ENCODE assay signal across 23 cellular contexts in the genomic region with DNA sequence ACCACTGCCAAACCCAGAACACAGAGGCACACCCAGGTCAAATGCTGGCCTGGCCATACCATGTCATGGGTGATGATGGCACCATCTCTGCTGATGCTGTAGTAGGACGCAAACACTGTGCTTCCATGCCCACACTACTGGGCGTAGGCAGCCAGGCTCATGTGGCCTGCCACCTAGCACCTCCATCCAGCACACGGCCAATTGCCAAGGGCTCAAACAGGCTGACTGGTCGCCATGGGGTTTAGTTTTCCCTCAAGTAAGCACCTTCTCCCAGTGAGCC. TPM values are rescaled to one million over a fixed set of nuclear protein-coding genes. Genes with fewer than 3 reads are reported as not detected.
DNase-seq lines count a peak whose midpoint lies in the region; ATAC-seq and TF ChIP-seq lines count a peak whose summit lies in the region.
"Had no signal": no experiment of that assay in that cellular context is flagged by ENCODE, and none has a peak within 500 bp of the region (broad histone marks: within the 10 kb centered on the region; RNA-seq: fewer than 3 reads in every experiment).

No MANE protein-coding gene starts in this region.

- ATAC-seq in left lobe of liver = no peak
- ATAC-seq: left cardiac atrium, Right ventricle myocardium inferior, sciatic nerve had no signal

- peaks cover 21% of the 10 kb centered on the region for H3K36me3 Mint-ChIP-seq in activated T-helper 2 cell treated with anti-CD3 and anti-CD28 coated beads, Interferon-gamma antibody, Interleukin-2, Interleukin-4, amounts not matched to agents 10 μg/mL and 5 μg/mL and 100 μg/mL, durations not matched to agents 14 hours and 24 hours and 36 hours (ENCODE audit: low read depth)

- TF ChIP-seq CTCF in OCI-LY1 (IDR thresholded peaks at IDR 0.05; ENCODE audit: low read length) (no peak), stomach (IDR thresholded peaks at IDR 0.05) (no peak), PC-9 (conservative IDR thresholded peaks at IDR 0.05) (no peak)

- no peaks in the 10 kb centered on the region for H4K20me1 ChIP-seq in OCI-LY1 (ENCODE audit: insufficient read depth, low read length)
- H4K20me1 ChIP-seq in PC-9 (ENCODE audit: insufficient read depth) = peaks cover 3% of the 10 kb centered on the region; the same call in 1 of the 2 replicates

- no peak for TF ChIP-seq POLR2A in stomach (IDR thresholded peaks at IDR 0.05)

- H3K4me1 Mint-ChIP-seq in activated T-helper 2 cell treated with anti-CD3 and anti-CD28 coated beads, Interferon-gamma antibody, Interleukin-2, Interleukin-4, amounts not matched to agents 10 μg/mL and 5 μg/mL and 100 μg/mL, durations not matched to agents 14 hours and 24 hours and 36 hours (ENCODE audit: low read depth) = peaks cover 5% of the 10 kb centered on the region

- POLR2A ChIA-PET in PC-9 (lab: Charles Lee; ENCODE audit: unreplicated experiment) = no interaction called here

- H3K4me2 ChIP-seq in OCI-LY1 (ENCODE audit: low read length) (peak overlapping the region; percentile 59; the same call in 1 of the 2 replicates), PC-9 (no peak overlapping the region)
- H3K4me2 ChIP-seq: KMS-11 had no signal

- intact Hi-C loops in stomach (cut with DNase I; ENCODE audit: low total_unique reads) (no loop called here), PC-9 (cut with micrococcal nuclease; ENCODE audit: unreplicated experiment) (no loop called here)
- intact Hi-C loops in activated T-helper 2 cell treated with anti-CD3 and anti-CD28 coated beads, Interferon-gamma antibody, Interleukin-2, Interleukin-4, amounts not matched to agents 10 μg/mL and 5 μg/mL and 100 μg/mL, durations not matched to agents 14 hours and 24 hours and 36 hours (cut with micrococcal nuclease) = no loop called here

- H3K79me2 ChIP-seq in OCI-LY1 (ENCODE audit: insufficient read depth, low read length) = peaks cover 5% of the 10 kb centered on the region; the same call in 1 of the 2 replicates
- 0 out of 2 replicates have a peak, but pooled peaks cover 7% of the 10 kb centered on the region for H3K79me2 ChIP-seq in PC-9 (ENCODE audit: low read depth)

- H3K36me3 ChIP-seq in OCI-LY1 (ENCODE audit: insufficient read depth, low read length) (peaks cover 45% of the 10 kb centered on the region; the same call in 1 of the 2 replicates), stomach (peaks cover 31 to 87% (median 82%) of the 10 kb centered on the region in 4 donors), PC-9 (ENCODE audit: low read depth) (no peaks in the 10 kb centered on the region)
- H3K36me3 ChIP-seq: breast epithelium, uterus had no signal

- H3K9ac ChIP-seq in OCI-LY1 (ENCODE audit: low read length) = peak overlapping the region; percentile 47; the same call in 1 of the 2 replicates
- H3K9ac ChIP-seq: KMS-11, parathyroid adenoma had no signal

- H3K27me3 ChIP-seq in OCI-LY1 (ENCODE audit: insufficient read depth, low read length) (no peaks in the 10 kb centered on the region), stomach (no peaks in the 10 kb centered on the region), PC-9 (ENCODE audit: insufficient read depth, low read depth) (no peaks in the 10 kb centered on the region)
- H3K27me3 ChIP-seq: breast epithelium, uterus had no signal

- H3K9me2 ChIP-seq in OCI-LY1 (ENCODE audit: low read depth, low read length) (no peaks in the 10 kb centered on the region), PC-9 (ENCODE audit: insufficient read depth) (no peaks in the 10 kb centered on the region)

- H3F3A ChIP-seq in OCI-LY1 (ENCODE audit: insufficient read depth, low read length) (peaks cover 7% of the 10 kb centered on the region; the same call in 1 of the 2 replicates), PC-9 (ENCODE audit: insufficient read depth, low read depth) (no peaks in the 10 kb centered on the region)

- BruUV-seq in PC-9 (replicated peaks; lab: Mats Ljungman, UMichigan) = no TSS peak

- H3K4me1 ChIP-seq in OCI-LY1 (ENCODE audit: insufficient read depth, low read length, severe bottlenecking) (peaks cover 100% of the 10 kb centered on the region), stomach (peaks cover 0 to 33% (median 7%) of the 10 kb centered on the region in 4 donors), PC-9 (replicated peaks; ENCODE audit: insufficient read depth) (no peaks in the 10 kb centered on the region)
- H3K4me1 ChIP-seq: breast epithelium, parathyroid adenoma, uterus had no signal

- H3K4me3 Mint-ChIP-seq in activated T-helper 2 cell treated with anti-CD3 and anti-CD28 coated beads, Interferon-gamma antibody, Interleukin-2, Interleukin-4, amounts not matched to agents 10 μg/mL and 5 μg/mL and 100 μg/mL, durations not matched to agents 14 hours and 24 hours and 36 hours (ENCODE audit: low read depth) = no peak overlapping the region
- H3K4me3 Mint-ChIP-seq: CD4-positive, alpha-beta T cell; nephron had no signal

- peak; percentile 33 for DNase-seq in activated CD8-positive, alpha-beta memory T cell treated with anti-CD3 and anti-CD28 coated beads, Interleukin-2, amount 50 U/mL, for 48 hours
- DNase-seq in left lobe of liver (ENCODE audit: low spot score) (peak; percentile 32), stomach (peak; percentile 21), PC-9 (no peak), Ammon's horn (ENCODE audit: low spot score) (no peak)
- DNase-seq in activated T-helper 2 cell treated with anti-CD3 and anti-CD28 coated beads, Interferon-gamma antibody, Interleukin-2, Interleukin-4, amounts not matched to agents 10 μg/mL and 5 μg/mL and 100 μg/mL, durations not matched to agents 14 hours and 24 hours and 36 hours (ENCODE audit: low spot score) = no peak
- DNase-seq: CD4-positive, alpha-beta T cell; cortex of kidney; DMS 273 treated with DMSO at 0.1 percent for 48 hours; GDM1; left cardiac atrium; MV-4-11; NCI-H1694; stimulated activated CD4-positive, alpha-beta T cell treated with anti-CD3 and anti-CD28 coated beads, Interleukin-15, amount 100 ng/mL, for 24 hours; SW 1271; uterus had no signal

- no peak overlapping the region for H3K4me3 ChIP-seq in OCI-LY1 (ENCODE audit: low read depth, low read length, poor library complexity, severe bottlenecking)
- no peak overlapping the region for H3K4me3 ChIP-seq in stomach
- no peak overlapping the region for H3K4me3 ChIP-seq in PC-9
- H3K4me3 ChIP-seq: breast epithelium, uterus had no signal

- H3K27ac ChIP-seq in OCI-LY1 (ENCODE audit: low read depth, low read length, poor library complexity, severe bottlenecking) = peak overlapping the region; percentile 95
- no peak overlapping the region for H3K27ac ChIP-seq in stomach
- H3K27ac ChIP-seq in PC-9 = no peak overlapping the region
- H3K27ac ChIP-seq: breast epithelium, KMS-11, parathyroid adenoma, uterus had no signal

- H3K27ac Mint-ChIP-seq in activated T-helper 2 cell treated with anti-CD3 and anti-CD28 coated beads, Interferon-gamma antibody, Interleukin-2, Interleukin-4, amounts not matched to agents 10 μg/mL and 5 μg/mL and 100 μg/mL, durations not matched to agents 14 hours and 24 hours and 36 hours = no peak overlapping the region
- H3K27ac Mint-ChIP-seq: nephron had no signal

- WGBS in stomach, 5 donors = 88 to 96% (median 95%) methylated on average over 3 to 4 of the region's 4 CpGs; no CpG with 5 or more reads in 1 of the 5 donors

- TF ChIP-seq EP300 in stomach (IDR thresholded peaks at IDR 0.05) = no peak

- no peaks in the 10 kb centered on the region for H3K9me3 ChIP-seq in OCI-LY1 (ENCODE audit: low read length)
- H3K9me3 ChIP-seq in stomach = no peaks in the 10 kb centered on the region
- no peaks in the 10 kb centered on the region for H3K9me3 ChIP-seq in PC-9 (ENCODE audit: insufficient read depth, low read depth)
- H3K9me3 ChIP-seq: breast epithelium, uterus had no signal

- no peaks in the 10 kb centered on the region for H3K9me3 Mint-ChIP-seq in activated T-helper 2 cell treated with anti-CD3 and anti-CD28 coated beads, Interferon-gamma antibody, Interleukin-2, Interleukin-4, amounts not matched to agents 10 μg/mL and 5 μg/mL and 100 μg/mL, durations not matched to agents 14 hours and 24 hours and 36 hours
- H3K9me3 Mint-ChIP-seq: CD4-positive, alpha-beta T cell; nephron had no signal

- CTCF ChIA-PET in PC-9 (lab: Charles Lee) = no interaction called here

- H2AFZ ChIP-seq in OCI-LY1 (ENCODE audit: low read length) (no peak overlapping the region), PC-9 (no peak overlapping the region)
- H2AFZ ChIP-seq: parathyroid adenoma had no signal

- no peaks in the 10 kb centered on the region for H3K27me3 Mint-ChIP-seq in activated T-helper 2 cell treated with anti-CD3 and anti-CD28 coated beads, Interferon-gamma antibody, Interleukin-2, Interleukin-4, amounts not matched to agents 10 μg/mL and 5 μg/mL and 100 μg/mL, durations not matched to agents 14 hours and 24 hours and 36 hours (ENCODE audit: low read depth)
- H3K27me3 Mint-ChIP-seq: CD4-positive, alpha-beta T cell had no signal

RNA-seq across cellular contexts. Expression of a gene that starts 39.4 kb away (rescaled TPM):
- 8.0 TPM for total RNA-seq in left lobe of liver
- 10 to 100 TPM in 4 of 5 donors, 1 to 10 TPM in 1; 6.4 to 32.6 (median 20.4) TPM for total RNA-seq in stomach
- 10 to 100 TPM in 1 of 3 donors, 1 to 10 TPM in 2; 5.9 to 15.8 (median 6.3) TPM for polyA plus RNA-seq in stomach
- total RNA-seq in PC-9 (2021) = 40.0 and 40.6 TPM in 2 replicates
- total RNA-seq in activated T-helper 2 cell treated with anti-CD3 and anti-CD28 coated beads, Interferon-gamma antibody, Interleukin-2, Interleukin-4, amounts not matched to agents 10 μg/mL and 5 μg/mL and 100 μg/mL, durations not matched to agents 14 hours and 24 hours and 36 hours = 22.8 and 23.6 TPM in 2 replicates

RNA-seq across cellular contexts. Expression of a gene that starts 55.3 kb away (rescaled TPM):
- total RNA-seq in left lobe of liver (1.8 TPM), stomach (10 to 100 TPM in 4 of 5 donors, 1 to 10 TPM in 1; 1.4 to 14.6 (median 11.6) TPM), PC-9 (2021) (12.3 TPM in 2 replicates)
- polyA plus RNA-seq in stomach = 10 to 100 TPM in 1 of 3 donors, 1 to 10 TPM in 2; 2.7 to 17.1 (median 6.0) TPM
- 11.5 and 14.8 TPM in 2 replicates for total RNA-seq in activated T-helper 2 cell treated with anti-CD3 and anti-CD28 coated beads, Interferon-gamma antibody, Interleukin-2, Interleukin-4, amounts not matched to agents 10 μg/mL and 5 μg/mL and 100 μg/mL, durations not matched to agents 14 hours and 24 hours and 36 hours

Comparison
In these comparisons a context has a peak if more than half of its experiments do, and no peak if none do; other contexts are left out.
1. DNase-seq: peak in activated CD8-positive, alpha-beta memory T cell treated with anti-CD3 and anti-CD28 coated beads, Interleukin-2, amount 50 U/mL, for 48 hours (single experiment), left lobe of liver (single experiment) and stomach (single experiment); none in PC-9 (0 of 2), activated T-helper 2 cell treated with anti-CD3 and anti-CD28 coated beads, Interferon-gamma antibody, Interleukin-2, Interleukin-4, amounts not matched to agents 10 μg/mL and 5 μg/mL and 100 μg/mL, durations not matched to agents 14 hours and 24 hours and 36 hours (single experiment) and Ammon's horn (single experiment).